Comparison of ENCODE assay signal across 17 cellular contexts in genomic region chr12:23760495-23760894, GRCh38.
DNase-seq lines count a peak whose midpoint lies in the region; ATAC-seq, FAIRE-seq and TF ChIP-seq lines count a peak whose summit lies in the region.
"Had no signal": no experiment of that assay in that cellular context is flagged by ENCODE, and none has a peak within 500 bp of the region (broad histone marks: within the 10 kb centered on the region; RNA-seq: fewer than 3 reads in every experiment).

No MANE protein-coding gene starts in this region.

- H3K27me3 ChIP-seq in left lung (no peaks in the 10 kb centered on the region), hepatocyte (no peaks in the 10 kb centered on the region)
- H3K27me3 ChIP-seq: BLaER1 treated with 17β-estradiol and CSF1 and Interleukin-3, amounts not matched to agents 10 nM and 100 nM had no signal

- no peaks in the 10 kb centered on the region for H3K9me2 ChIP-seq in hepatocyte (replicated peaks; ENCODE audit: insufficient read depth)

- FAIRE-seq in HTR-8/SVneo (lab: Jason Lieb, UNC): peak; percentile 28
- FAIRE-seq: TTC549 had no signal

- peak; percentile 46 for ATAC-seq in left lung
- no peak for ATAC-seq in GM21390 (IDR thresholded peaks at IDR 0.05; ENCODE audit: unreplicated experiment)
- ATAC-seq in HG02588 (IDR thresholded peaks at IDR 0.05; ENCODE audit: unreplicated experiment): no peak
- ATAC-seq in HG02973 (IDR thresholded peaks at IDR 0.05; ENCODE audit: unreplicated experiment): no peak
- ATAC-seq: Panc1 had no signal

- no peak overlapping the region for H3K4me2 ChIP-seq in hepatocyte
- H3K4me2 ChIP-seq: BLaER1 treated with 17β-estradiol and CSF1 and Interleukin-3, amounts not matched to agents 10 nM and 100 nM had no signal

- intact Hi-C loops in left lung (cut with DNase I): no loop called here

- 78% methylated on average over 1 of the region's 1 CpG for WGBS in hepatocyte (ENCODE audit: low lambda C conversion rate, missing lambda C conversion rate)

- TF ChIP-seq CTCF in left lung (IDR thresholded peaks at IDR 0.05) (no peak), hepatocyte (IDR thresholded peaks at IDR 0.05; ENCODE audit: poor library complexity) (no peak)

- H3K4me3 ChIP-seq in left lung (no peak overlapping the region), hepatocyte (no peak overlapping the region)
- H3K4me3 ChIP-seq: BLaER1 treated with 17β-estradiol and CSF1 and Interleukin-3, amounts not matched to agents 10 nM and 100 nM; left ventricle myocardium inferior; prostate gland had no signal

- no peaks in the 10 kb centered on the region for H3K79me2 ChIP-seq in hepatocyte

- no peaks in the 10 kb centered on the region for H3K4me1 ChIP-seq in left lung
- H3K4me1 ChIP-seq in hepatocyte (ENCODE audit: insufficient read depth): peaks cover 11% of the 10 kb centered on the region
- H3K4me1 ChIP-seq: BLaER1 treated with 17β-estradiol and CSF1 and Interleukin-3, amounts not matched to agents 10 nM and 100 nM; left ventricle myocardium inferior; prostate gland had no signal

- no peak overlapping the region for H2AFZ ChIP-seq in hepatocyte

- DNase-seq in HTR-8/SVneo (ENCODE audit: insufficient read length, low spot score) (no peak), NCI-H2029 (lab: John Stamatoyannopoulos, UW) (peak; percentile 88), astrocyte of the hippocampus (ENCODE audit: low read depth, low spot score) (peak; percentile 92), left lung (no peak), hepatocyte (ENCODE audit: low spot score) (no peak)
- DNase-seq: activated CD4-positive, alpha-beta memory T cell treated with anti-CD3 and anti-CD28 coated beads, Interleukin-2, amount 10 ng/mL, durations not matched to agents 7 days and 5 days; GDM1; left ventricle myocardium inferior; NCI-H510A; stimulated activated CD4-positive, alpha-beta T cell treated with anti-CD3 and anti-CD28 coated beads, Interleukin-15, amount 100 ng/mL, for 24 hours had no signal

- H3K9me3 ChIP-seq in left lung (no peaks in the 10 kb centered on the region), hepatocyte (ENCODE audit: low read depth) (no peaks in the 10 kb centered on the region)
- H3K9me3 ChIP-seq: BLaER1 treated with 17β-estradiol and CSF1 and Interleukin-3, amounts not matched to agents 10 nM and 100 nM; left ventricle myocardium inferior; prostate gland had no signal

- no peaks in the 10 kb centered on the region for H3K36me3 ChIP-seq in left lung
- no peaks in the 10 kb centered on the region for H3K36me3 ChIP-seq in hepatocyte (replicated peaks; ENCODE audit: insufficient read depth, low read depth)
- H3K36me3 ChIP-seq: BLaER1 treated with 17β-estradiol and CSF1 and Interleukin-3, amounts not matched to agents 10 nM and 100 nM; left ventricle myocardium inferior; prostate gland had no signal

- H3K27ac ChIP-seq in left lung (no peak overlapping the region), hepatocyte (no peak overlapping the region)
- H3K27ac ChIP-seq: BLaER1 treated with 17β-estradiol and CSF1 and Interleukin-3, amounts not matched to agents 10 nM and 100 nM; left ventricle myocardium inferior; prostate gland had no signal

- no peaks in the 10 kb centered on the region for H4K20me1 ChIP-seq in hepatocyte (ENCODE audit: insufficient read depth, poor library complexity, severe bottlenecking)
- H4K20me1 ChIP-seq: BLaER1 treated with 17β-estradiol and CSF1 and Interleukin-3, amounts not matched to agents 10 nM and 100 nM had no signal

Comparison
In these comparisons a context has a peak if more than half of its experiments do, and no peak if none do; other contexts are left out.
1. DNase-seq: peak in NCI-H2029 (single experiment) and astrocyte of the hippocampus (single experiment); none in HTR-8/SVneo (single experiment), left lung (0 of 2) and hepatocyte (single experiment).